8 cellular contexts compared by ENCODE assay signal in genomic region chr1:202810615-202811295, GRCh38. TPM values are rescaled to one million over a fixed set of nuclear protein-coding genes. Genes with fewer than 3 reads are reported as not detected.
DNase-seq lines count a peak whose midpoint lies in the region; ATAC-seq and TF ChIP-seq lines count a peak whose summit lies in the region.

Gene PCAT6, plus strand, starts transcription at chr1:202810954.

- peak within 1 kb of the TSS; percentile 89 to 99 (median 97) for H3K4me3 Mint-ChIP-seq in IgD-negative memory B cell
- H3K4me3 Mint-ChIP-seq in activated T-cell treated with anti-CD3 and anti-CD28 coated beads, Interleukin-2, amount 50 U/mL, for 4 hours, result peak within 1 kb of the TSS; percentile 80

- H3K27me3 ChIP-seq in PC-9 (ENCODE audit: insufficient read depth, low read depth), result no peaks in the 10 kb centered on the region
- H3K27me3 ChIP-seq in muscle layer of colon (ENCODE audit: control insufficient read depth in 1 of 2, insufficient read depth in 2 of 2, low read length in 2 of 2), result no peaks in the 10 kb centered on the region

- intact Hi-C loops in PC-9 (cut with micrococcal nuclease; ENCODE audit: unreplicated experiment), result loop anchor here (1.0 to 2.0 kb wide), 3 partner anchors 26 to 78 kb away; no protein-coding TSS in a partner anchor

- peak within 1 kb of the TSS; percentile 86 for H3K4me3 ChIP-seq in PC-9
- H3K4me3 ChIP-seq in muscle layer of colon (ENCODE audit: low read depth in 1 of 2, low read length in 2 of 2), result peak within 1 kb of the TSS; percentile 87 to 94

- H3K9me2 ChIP-seq in PC-9 (ENCODE audit: insufficient read depth), result no peaks in the 10 kb centered on the region

- H3K9me3 Mint-ChIP-seq in IgD-negative memory B cell, result no peaks in the 10 kb centered on the region
- no peaks in the 10 kb centered on the region for H3K9me3 Mint-ChIP-seq in activated T-cell treated with anti-CD3 and anti-CD28 coated beads, Interleukin-2, amount 50 U/mL, for 4 hours

- peak; percentile 97 for DNase-seq in DMS 273 (lab: John Stamatoyannopoulos, UW; ENCODE audit: unreplicated experiment)
- DNase-seq in PC-9, result peak; percentile 88 to 94
- DNase-seq in activated T-cell treated with anti-CD3 and anti-CD28 coated beads, Interleukin-2, amount 50 U/mL, for 4 hours, result peak; percentile 81
- peak; percentile 90 for DNase-seq in stimulated activated CD8-positive, alpha-beta memory T cell treated with anti-CD3 and anti-CD28 coated beads, Interleukin-4, amount 100 ng/mL, for 48 hours

- H3K4me1 Mint-ChIP-seq in IgD-negative memory B cell, result peaks cover 24 to 27% (median 26%) of the 10 kb centered on the region in 3 donors
- H3K4me1 Mint-ChIP-seq in activated T-cell treated with anti-CD3 and anti-CD28 coated beads, Interleukin-2, amount 50 U/mL, for 4 hours (ENCODE audit: low read depth), result peaks cover 34% of the 10 kb centered on the region

- H3K36me3 ChIP-seq in PC-9 (ENCODE audit: low read depth), result no peaks in the 10 kb centered on the region
- no peaks in the 10 kb centered on the region for H3K36me3 ChIP-seq in muscle layer of colon (ENCODE audit: insufficient read depth, low read length)

- TF ChIP-seq CTCF in PC-9 (conservative IDR thresholded peaks at IDR 0.05), result no peak

- BruUV-seq in PC-9 (replicated peaks; lab: Mats Ljungman, UMichigan), result no TSS peak

- H3K4me1 ChIP-seq in PC-9 (replicated peaks; ENCODE audit: insufficient read depth) (peaks cover 47% of the 10 kb centered on the region), muscle layer of colon (ENCODE audit: insufficient read depth, low read length) (peaks cover 13% of the 10 kb centered on the region)

- peaks cover 37% of the 10 kb centered on the region for H3K79me2 ChIP-seq in PC-9 (ENCODE audit: low read depth)

- H3K27ac Mint-ChIP-seq in IgD-negative memory B cell, result peak within 1 kb of the TSS; percentile 74 to 91 (median 80)

- peak within 1 kb of the TSS; percentile 56 for H3K27ac ChIP-seq in PC-9
- peak within 1 kb of the TSS; percentile 84 for H3K27ac ChIP-seq in muscle layer of colon (ENCODE audit: low read depth, low read length)

- peak within 1 kb of the TSS; percentile 90 for H2AFZ ChIP-seq in PC-9

- POLR2A ChIA-PET in PC-9 (lab: Charles Lee; ENCODE audit: unreplicated experiment), result interaction anchor here (0.6 to 0.7 kb wide), 2 partner anchors 197 to 968 kb away, joined by 3 read pairs; partner anchors contain the start of gene TMEM183A

- H3K9me3 ChIP-seq in PC-9 (ENCODE audit: insufficient read depth, low read depth), result no peaks in the 10 kb centered on the region
- H3K9me3 ChIP-seq in muscle layer of colon (ENCODE audit: low read length), result no peaks in the 10 kb centered on the region

- H4K20me1 ChIP-seq in PC-9 (ENCODE audit: insufficient read depth), result peaks cover 8% of the 10 kb centered on the region; the same call in 1 of the 2 replicates

- peaks cover 8% of the 10 kb centered on the region for H3K27me3 Mint-ChIP-seq in IgD-negative memory B cell
- H3K27me3 Mint-ChIP-seq in activated T-cell treated with anti-CD3 and anti-CD28 coated beads, Interleukin-2, amount 50 U/mL, for 4 hours (ENCODE audit: low read depth), result no peaks in the 10 kb centered on the region

- H3K9ac ChIP-seq in muscle layer of colon (ENCODE audit: low read length), result peak within 1 kb of the TSS; percentile 76

- CTCF ChIA-PET in PC-9 (lab: Charles Lee), result no interaction called here

- peaks cover 20% of the 10 kb centered on the region; the same call in 1 of the 2 replicates for H3F3A ChIP-seq in PC-9 (ENCODE audit: insufficient read depth, low read depth)

- H3K36me3 Mint-ChIP-seq in IgD-negative memory B cell, result no peaks in the 10 kb centered on the region
- no peaks in the 10 kb centered on the region for H3K36me3 Mint-ChIP-seq in activated T-cell treated with anti-CD3 and anti-CD28 coated beads, Interleukin-2, amount 50 U/mL, for 4 hours (ENCODE audit: insufficient read depth)

- peak within 1 kb of the TSS; percentile 96 for H3K4me2 ChIP-seq in PC-9

- ATAC-seq in GM21529 (IDR thresholded peaks at IDR 0.05; ENCODE audit: unreplicated experiment) (peak; percentile 78), esophagus mucosa (peak; percentile 86)
- peak; percentile 73 to 75 for ATAC-seq in activated T-cell treated with anti-CD3 and anti-CD28 coated beads, Interleukin-2, amount 50 U/mL, for 4 hours

RNA-seq across cellular contexts. Expression of gene PCAT6, which starts in this region (rescaled TPM):
- 1.2 TPM for polyA plus RNA-seq in IgD-negative memory B cell
- total RNA-seq in PC-9 (2021), result 1.7 and 3.6 TPM in 2 replicates
- under 1 TPM in 1 of 3 donors, not detected in 2; 0.48 TPM for total RNA-seq in activated T-cell treated with anti-CD3 and anti-CD28 coated beads, Interleukin-2, amount 50 U/mL, for 4 hours
- 5.8 TPM for total RNA-seq in esophagus mucosa

Comparison
In these comparisons a context has a peak if more than half of its experiments do, and no peak if none do; other contexts are left out.
1. Peak in every context shown above with its lines: DNase-seq, ATAC-seq, H3K4me3 ChIP-seq and H3K27ac ChIP-seq.
2. Peak in DNase-seq and ATAC-seq in activated T-cell treated with anti-CD3 and anti-CD28 coated beads, Interleukin-2, amount 50 U/mL, for 4 hours; RNA of the gene not detected or under 1 TPM.